19 cellular contexts compared by ENCODE assay signal in the genomic region with DNA sequence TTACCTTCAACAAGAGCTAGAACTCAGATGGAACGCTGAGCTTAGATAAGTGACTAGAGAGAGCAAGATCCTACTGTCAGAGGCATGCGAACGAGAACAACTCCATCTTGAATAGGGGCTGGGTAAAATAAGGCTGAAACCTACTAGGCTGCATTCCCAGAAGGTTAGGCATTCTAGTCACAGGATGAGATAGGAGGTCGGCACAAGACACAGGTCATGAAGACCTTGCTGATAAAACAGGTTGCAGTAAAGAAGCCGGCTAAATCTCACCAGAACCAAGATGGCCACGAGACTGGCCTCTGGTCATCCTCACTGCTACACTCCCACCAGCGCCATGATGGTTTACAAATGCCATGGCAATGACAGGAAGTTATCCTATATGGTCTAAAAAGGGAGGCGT. TPM values are rescaled to one million over a fixed set of nuclear protein-coding genes. Genes with fewer than 3 reads are reported as not detected.
DNase-seq lines count a peak whose midpoint lies in the region; ATAC-seq, FAIRE-seq and TF ChIP-seq lines count a peak whose summit lies in the region.
"Had no signal": no experiment of that assay in that cellular context is flagged by ENCODE, and none has a peak within 500 bp of the region (broad histone marks: within the 10 kb centered on the region; RNA-seq: fewer than 3 reads in every experiment).

No MANE protein-coding gene starts in this region.

- intact Hi-C loops in lower lobe of right lung (cut with DNase I), result no loop called here

- TF ChIP-seq CTCF in GM23338 (conservative IDR thresholded peaks at IDR 0.05; ENCODE audit: low read depth in 2 of 2), result no peak
- TF ChIP-seq CTCF in astrocyte (IDR thresholded peaks at IDR 0.05; ENCODE audit: insufficient read depth, low read depth, low read length), result no peak
- no peak for TF ChIP-seq CTCF in lower lobe of right lung (IDR thresholded peaks at IDR 0.05)
- TF ChIP-seq CTCF in GM13976 (IDR thresholded peaks at IDR 0.05; ENCODE audit: borderline replicate concordance, control extremely low read depth, extremely low read depth, insufficient read depth, missing control alignments), result no peak

- H3K9me3 Mint-ChIP-seq in GM23338 (peaks cover 14% of the 10 kb centered on the region), astrocyte (ENCODE audit: unreplicated experiment) (peaks cover 7% of the 10 kb centered on the region)
- H3K9me3 Mint-ChIP-seq: activated T-helper 17 cell treated with anti-CD3 and anti-CD28 coated beads, Interleukin-2, amount 50 U/mL, for 72 hours; stimulated activated naive CD8-positive, alpha-beta T cell treated with anti-CD3 and anti-CD28 coated beads, Interleukin-15, Interleukin-2, amounts not matched to agents 100 ng/mL and 50 ng/mL, for 24 hours had no signal

- H3F3A ChIP-seq in GM23338 (replicated peaks; ENCODE audit: low read depth), result 0 out of 2 replicates have a peak, but pooled peaks cover 10% of the 10 kb centered on the region

- H3K27me3 Mint-ChIP-seq in GM23338 (ENCODE audit: insufficient read depth, low read depth, poor library complexity), result peaks cover 15% of the 10 kb centered on the region
- no peaks in the 10 kb centered on the region for H3K27me3 Mint-ChIP-seq in astrocyte (ENCODE audit: low read depth, unreplicated experiment)

- no peak for FAIRE-seq in astrocyte (lab: Jason Lieb, UNC)
- FAIRE-seq: islet of Langerhans, TTC549 had no signal

- no peak overlapping the region for H3K4me3 ChIP-seq in GM23338
- no peak overlapping the region for H3K4me3 ChIP-seq in astrocyte (ENCODE audit: insufficient read depth, low read depth, low read length)
- no peak overlapping the region for H3K4me3 ChIP-seq in lower lobe of right lung
- H3K4me3 ChIP-seq in skeletal muscle tissue (ENCODE audit: low read length in 3 of 3), result no peak overlapping the region
- H3K4me3 ChIP-seq: SJCRH30 had no signal

- H2AFZ ChIP-seq in GM23338 (no peak overlapping the region), astrocyte (ENCODE audit: low read depth, low read length) (no peak overlapping the region)

- H3K4me2 ChIP-seq in GM23338 (peak overlapping the region; percentile 39; the same call in 1 of the 2 replicates), astrocyte (ENCODE audit: low read length) (peak overlapping the region; percentile 65)

- in situ Hi-C loops in GM13976 (cut with MboI; ENCODE audit: low sequenced_read_pairs, unreplicated experiment), result no loop called here

- H3K27ac Mint-ChIP-seq in GM23338 (no peak overlapping the region), astrocyte (ENCODE audit: unreplicated experiment) (peak overlapping the region; percentile 99)
- H3K27ac Mint-ChIP-seq: activated CD8-positive, alpha-beta T cell treated with anti-CD3 and anti-CD28 coated beads, Interleukin-2, amount 10 ng/mL, durations not matched to agents 7 days and 5 days; activated T-helper 17 cell treated with anti-CD3 and anti-CD28 coated beads, Interleukin-2, amount 50 U/mL, for 72 hours; naive thymus-derived CD4-positive, alpha-beta T cell; stimulated activated naive CD8-positive, alpha-beta T cell treated with anti-CD3 and anti-CD28 coated beads, Interleukin-15, Interleukin-2, amounts not matched to agents 100 ng/mL and 50 ng/mL, for 24 hours had no signal

- DNase-seq in GM23338 (ENCODE audit: low spot score) (no peak), astrocyte (ENCODE audit: low read depth) (no peak), lower lobe of right lung (no peak), ecto neural progenitor cell (ENCODE audit: low spot score) (no peak), DMS 273 (lab: John Stamatoyannopoulos, UW; ENCODE audit: unreplicated experiment) (no peak), GM13976 (ENCODE audit: low spot score) (no peak), CD1c-positive myeloid dendritic cell (ENCODE audit: extremely low spot score) (no peak)
- DNase-seq: activated CD8-positive, alpha-beta T cell treated with anti-CD3 and anti-CD28 coated beads, Interleukin-2, amount 10 ng/mL, durations not matched to agents 7 days and 5 days; aorta; DMS 273 treated with DMSO at 0.1 percent for 48 hours; effector CD8-positive, alpha-beta T cell; naive thymus-derived CD4-positive, alpha-beta T cell; NCI-H1092 had no signal

- 0 out of 2 replicates have a peak, but pooled peaks cover 8% of the 10 kb centered on the region for H3K9me2 ChIP-seq in GM23338 (ENCODE audit: insufficient read depth)

- no peaks in the 10 kb centered on the region for H3K79me2 ChIP-seq in GM23338 (replicated peaks; ENCODE audit: insufficient read depth)
- no peaks in the 10 kb centered on the region for H3K79me2 ChIP-seq in astrocyte (ENCODE audit: insufficient read depth, low read length)

- ATAC-seq in GM23338 (no peak), lower lobe of right lung (no peak)
- ATAC-seq: activated CD8-positive, alpha-beta T cell treated with anti-CD3 and anti-CD28 coated beads, Interleukin-2, amount 10 ng/mL, durations not matched to agents 7 days and 5 days; activated T-helper 17 cell treated with anti-CD3 and anti-CD28 coated beads, Interleukin-2, amount 50 U/mL, for 72 hours; naive thymus-derived CD4-positive, alpha-beta T cell had no signal

- H3K4me1 ChIP-seq in GM23338 (ENCODE audit: insufficient read depth) (peaks cover 12% of the 10 kb centered on the region), astrocyte (ENCODE audit: insufficient read depth, low read length) (peaks cover 20% of the 10 kb centered on the region), lower lobe of right lung (no peaks in the 10 kb centered on the region), skeletal muscle tissue (ENCODE audit: control insufficient read depth in 3 of 3, insufficient read depth in 3 of 3, low read length in 3 of 3) (peaks cover 0 to 3% (median 0%) of the 10 kb centered on the region in 3 donors)

- H3K27me3 ChIP-seq in GM23338 (ENCODE audit: insufficient read depth) (no peaks in the 10 kb centered on the region), astrocyte (ENCODE audit: insufficient read depth, low read length) (no peaks in the 10 kb centered on the region), lower lobe of right lung (ENCODE audit: low read depth) (no peaks in the 10 kb centered on the region), skeletal muscle tissue (ENCODE audit: control insufficient read depth in 3 of 3, insufficient read depth in 3 of 3, low read length in 3 of 3) (peaks cover 0 to 2% (median 0%) of the 10 kb centered on the region in 3 donors)
- H3K27me3 ChIP-seq: SJCRH30 had no signal

- H3K4me1 Mint-ChIP-seq in GM23338 (peaks cover 35% of the 10 kb centered on the region), astrocyte (ENCODE audit: low read depth, unreplicated experiment) (peaks cover 37% of the 10 kb centered on the region)
- H3K4me1 Mint-ChIP-seq: activated T-helper 17 cell treated with anti-CD3 and anti-CD28 coated beads, Interleukin-2, amount 50 U/mL, for 72 hours; naive thymus-derived CD4-positive, alpha-beta T cell had no signal

- peaks cover 11% of the 10 kb centered on the region for H3K36me3 Mint-ChIP-seq in GM23338 (ENCODE audit: low read depth)
- peaks cover 4% of the 10 kb centered on the region for H3K36me3 Mint-ChIP-seq in astrocyte (ENCODE audit: low read depth, unreplicated experiment)
- H3K36me3 Mint-ChIP-seq: naive thymus-derived CD4-positive, alpha-beta T cell had no signal

- H3K36me3 ChIP-seq in GM23338 (ENCODE audit: insufficient read depth), result no peaks in the 10 kb centered on the region
- H3K36me3 ChIP-seq in astrocyte (ENCODE audit: insufficient read depth, low read length), result no peaks in the 10 kb centered on the region
- H3K36me3 ChIP-seq in lower lobe of right lung, result no peaks in the 10 kb centered on the region
- no peaks in the 10 kb centered on the region for H3K36me3 ChIP-seq in skeletal muscle tissue (ENCODE audit: control insufficient read depth in 3 of 3, insufficient read depth in 3 of 3, low read length in 3 of 3)
- H3K36me3 ChIP-seq: SJCRH30 had no signal

- no peaks in the 10 kb centered on the region for H4K20me1 ChIP-seq in GM23338 (replicated peaks; ENCODE audit: insufficient read depth)
- H4K20me1 ChIP-seq in astrocyte (ENCODE audit: insufficient read depth, low read length), result no peaks in the 10 kb centered on the region

- H3K9ac ChIP-seq in astrocyte (ENCODE audit: low read length) (peak overlapping the region; percentile 73), skeletal muscle tissue (ENCODE audit: low read depth in 1 of 3, low read length in 3 of 3) (no peak overlapping the region)

- H3K27ac ChIP-seq in GM23338 (ENCODE audit: low read depth) (peak overlapping the region; percentile 98), astrocyte (ENCODE audit: low read depth, low read length) (peak overlapping the region; percentile 95), lower lobe of right lung (peak overlapping the region; percentile 75), skeletal muscle tissue (ENCODE audit: low read depth, low read length) (peak overlapping the region; percentile 40)
- H3K27ac ChIP-seq: SJCRH30 had no signal

- H3K4me3 Mint-ChIP-seq in GM23338 (no peak overlapping the region), astrocyte (ENCODE audit: unreplicated experiment) (no peak overlapping the region)
- H3K4me3 Mint-ChIP-seq: activated CD8-positive, alpha-beta T cell treated with anti-CD3 and anti-CD28 coated beads, Interleukin-2, amount 10 ng/mL, durations not matched to agents 7 days and 5 days; activated T-helper 17 cell treated with anti-CD3 and anti-CD28 coated beads, Interleukin-2, amount 50 U/mL, for 72 hours; naive thymus-derived CD4-positive, alpha-beta T cell; stimulated activated naive CD8-positive, alpha-beta T cell treated with anti-CD3 and anti-CD28 coated beads, Interleukin-15, Interleukin-2, amounts not matched to agents 100 ng/mL and 50 ng/mL, for 24 hours had no signal

- H3K9me3 ChIP-seq in astrocyte (ENCODE audit: insufficient read depth, low read depth, low read length) (peaks cover 3% of the 10 kb centered on the region), lower lobe of right lung (no peaks in the 10 kb centered on the region), skeletal muscle tissue (ENCODE audit: control insufficient read depth in 3 of 3, low read length in 3 of 3) (peaks cover 0 to 3% (median 0%) of the 10 kb centered on the region in 3 donors)
- H3K9me3 ChIP-seq: SJCRH30 had no signal

TF ChIP-seq in GM23338, 12 proteins besides CTCF, POLR2A, EP300 and RAD21 (continues in another document):
- TF ChIP-seq STAT1 (IDR thresholded peaks at IDR 0.05; ENCODE audit: unreplicated experiment), result no peak
- no peak for TF ChIP-seq EZH2phosphoT487 (IDR thresholded peaks at IDR 0.05; ENCODE audit: unreplicated experiment)
- no peak for TF ChIP-seq CREB1 (CRISPR knock-in tag; IDR thresholded peaks at IDR 0.05; ENCODE audit: low read depth)
- TF ChIP-seq EZH2 (IDR thresholded peaks at IDR 0.05; ENCODE audit: low read depth, unreplicated experiment), result no peak
- no peak for TF ChIP-seq ZNF114 (CRISPR knock-in tag; IDR thresholded peaks at IDR 0.05)

RNA-seq across cellular contexts. Expression of gene PLEKHG3, which starts 59.6 kb away (rescaled TPM):
- 83.1 and 83.9 TPM in 2 replicates for total RNA-seq in GM23338 (2014; rRNA removed; shearing (Covaris generic))
- 23.0 and 30.8 TPM in 2 replicates for polyA plus RNA-seq in GM23338 (2016; fragmentation: Nextera tagmentation; extraction: Ambion mirVana)
- 84.1 and 98.6 TPM in 2 replicates for total RNA-seq in astrocyte
- 33.1 TPM for total RNA-seq in lower lobe of right lung
- total RNA-seq in skeletal muscle tissue, result 16.7 TPM

Comparison
In these comparisons a context has a peak if more than half of its experiments do, and no peak if none do; other contexts are left out.
1. H3K27ac ChIP-seq: peak in every context shown above with its lines; median percentile 98 in GM23338; 95 in astrocyte; 75 in lower lobe of right lung; 40 in skeletal muscle tissue.